In the genomic region with DNA sequence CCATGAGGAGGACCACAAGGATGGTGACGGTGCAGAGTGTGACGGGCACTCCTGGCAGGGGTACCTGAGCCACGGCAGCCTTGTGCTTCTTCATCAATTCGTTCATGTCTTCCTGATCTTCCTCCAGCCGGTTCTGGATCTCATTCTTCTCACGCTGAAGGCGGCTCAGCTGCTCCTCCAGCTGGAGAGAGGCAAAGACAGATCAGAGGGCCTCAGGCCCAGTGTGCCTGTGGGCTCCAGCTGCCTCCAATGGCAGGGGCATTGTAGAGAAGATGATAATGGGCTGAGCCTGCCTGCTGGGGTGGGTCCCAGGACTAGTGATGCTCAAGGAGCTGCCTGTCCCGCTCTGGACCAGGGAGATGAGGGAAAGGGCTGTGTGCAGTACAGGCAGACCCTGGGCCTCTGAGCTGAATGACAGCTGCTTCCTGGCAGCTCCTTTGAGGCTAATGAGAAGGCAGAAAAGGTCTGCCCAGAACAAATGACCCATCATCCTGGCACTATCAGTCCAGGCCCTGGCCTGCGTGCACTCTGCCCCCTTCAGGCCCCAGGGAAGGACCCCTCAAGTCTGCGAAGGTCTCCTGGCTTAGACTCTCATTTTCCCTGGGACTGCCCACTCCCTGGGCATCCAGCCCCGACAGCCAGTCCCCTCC, we compare ENCODE assay signal across 17 cellular contexts. TPM values are rescaled to one million over a fixed set of nuclear protein-coding genes. Genes with fewer than 3 reads are reported as not detected.
DNase-seq lines count a peak whose midpoint lies in the region; ATAC-seq and TF ChIP-seq lines count a peak whose summit lies in the region.
"Had no signal": no experiment of that assay in that cellular context is flagged by ENCODE, and none has a peak within 500 bp of the region (broad histone marks: within the 10 kb centered on the region; RNA-seq: fewer than 3 reads in every experiment).

No MANE protein-coding gene starts in this region.

- no peak overlapping the region for H2AK5ac ChIP-seq in H9 (ENCODE audit: insufficient read length, low read length)

- no peak overlapping the region for H3K4ac ChIP-seq in H9 (ENCODE audit: low read depth, low read length)

- H2BK120ac ChIP-seq in H9 (ENCODE audit: low read depth, low read length, poor library complexity, severe bottlenecking): no peak overlapping the region

- no peaks in the 10 kb centered on the region for H3K23me2 ChIP-seq in H9 (ENCODE audit: insufficient read length, low read depth, low read length, poor library complexity, severe bottlenecking)

- no peaks in the 10 kb centered on the region for H3F3A ChIP-seq in MM.1S (ENCODE audit: insufficient read depth, low read length)

- H3K23ac ChIP-seq in H9 (ENCODE audit: insufficient read length, low read depth, low read length): no peak overlapping the region

- H3K27me3 Mint-ChIP-seq in H9 (ENCODE audit: low read depth): no peaks in the 10 kb centered on the region
- H3K27me3 Mint-ChIP-seq: activated CD8-positive, alpha-beta memory T cell treated with anti-CD3 and anti-CD28 coated beads, Interleukin-2, amount 10 ng/mL, durations not matched to agents 7 days and 5 days had no signal

- H2AFZ ChIP-seq in H9 (ENCODE audit: low read length) (no peak overlapping the region), MM.1S (ENCODE audit: low read length) (no peak overlapping the region)

- H3K79me1 ChIP-seq in H9 (ENCODE audit: insufficient read depth, low read depth, low read length, poor library complexity, severe bottlenecking): no peaks in the 10 kb centered on the region

- H3K9ac ChIP-seq in H9 (ENCODE audit: extremely low read depth, insufficient read length, low read length) (no peak overlapping the region), MM.1S (ENCODE audit: low read length) (no peak overlapping the region)

- no peak overlapping the region for H3K18ac ChIP-seq in H9 (ENCODE audit: insufficient read length, low read depth, low read length)

- no peak overlapping the region for H3K4me3 ChIP-seq in MM.1S (ENCODE audit: low read length)
- H3K4me3 ChIP-seq: body of pancreas, suprapubic skin had no signal

- H3K14ac ChIP-seq in H9 (ENCODE audit: insufficient read depth, low read length): no peak overlapping the region; the same call in 1 of the 2 replicates

- no peak overlapping the region for H2BK12ac ChIP-seq in H9 (ENCODE audit: insufficient read length, low read depth, low read length)

- H3K4me3 Mint-ChIP-seq in H9: no peak overlapping the region
- H3K4me3 Mint-ChIP-seq: activated CD8-positive, alpha-beta memory T cell treated with anti-CD3 and anti-CD28 coated beads, Interleukin-2, amount 10 ng/mL, durations not matched to agents 7 days and 5 days had no signal

- no peak overlapping the region for H3K56ac ChIP-seq in H9 (ENCODE audit: insufficient read length, low read depth, low read length)

- no peak overlapping the region for H4K5ac ChIP-seq in H9 (ENCODE audit: insufficient read length, low read depth, low read length)

- H3K79me2 ChIP-seq in H9 (ENCODE audit: insufficient read depth, low read length): no peaks in the 10 kb centered on the region
- no peaks in the 10 kb centered on the region for H3K79me2 ChIP-seq in MM.1S (ENCODE audit: low read length)

- no peaks in the 10 kb centered on the region for H3K9me2 ChIP-seq in MM.1S (replicated peaks; ENCODE audit: insufficient read depth, low read length)

- DNase-seq in Ammon's horn (ENCODE audit: low spot score) (peak; percentile 65), H9 (no peak), anterior cingulate cortex (lab: John Stamatoyannopoulos, UW) (peak in 40 of 58 donors; percentile 10 to 68 (median 40)), medulla oblongata (ENCODE audit: extremely low spot score) (peak; percentile 55), MM.1S (no peak), NCI-H2171 (lab: John Stamatoyannopoulos, UW) (no peak), SW480 (ENCODE audit: low spot score) (no peak)
- DNase-seq: activated CD4-positive, CD25-positive, alpha-beta regulatory T cell; activated CD8-positive, alpha-beta memory T cell treated with anti-CD3 and anti-CD28 coated beads, Interleukin-2, amount 10 ng/mL, durations not matched to agents 7 days and 5 days; activated gamma-delta T cell; body of pancreas; Kasumi-1; stimulated activated CD4-positive, alpha-beta T cell treated with anti-CD3 and anti-CD28 coated beads, Interleukin-15, amount 100 ng/mL, for 24 hours; T-helper 1 cell had no signal

- H3K9me3 Mint-ChIP-seq in H9: no peaks in the 10 kb centered on the region

- no peak overlapping the region for H4K8ac ChIP-seq in H9 (replicated peaks; ENCODE audit: insufficient read length, low read depth, low read length)

- no peak overlapping the region for H2BK5ac ChIP-seq in H9 (ENCODE audit: insufficient read length, low read length)

- H4K20me1 ChIP-seq in H9 (ENCODE audit: control insufficient read depth, insufficient read depth, insufficient read length) (no peaks in the 10 kb centered on the region), MM.1S (ENCODE audit: insufficient read depth, low read length) (no peaks in the 10 kb centered on the region)

- H3K27ac Mint-ChIP-seq in H9: peak overlapping the region in 2 of 3 experiments; percentile 84 to 85; a peak in 4 of 7 replicates
- H3K27ac Mint-ChIP-seq: activated CD8-positive, alpha-beta memory T cell treated with anti-CD3 and anti-CD28 coated beads, Interleukin-2, amount 10 ng/mL, durations not matched to agents 7 days and 5 days had no signal

- no peak overlapping the region for H3T11ph ChIP-seq in H9 (ENCODE audit: low read length)

- H3K36me3 ChIP-seq in MM.1S (replicated peaks; ENCODE audit: insufficient read depth, low read length): peaks cover 4% of the 10 kb centered on the region; the same call in 1 of the 2 replicates

- peak; percentile 35; the same call in 1 of the 3 replicates for TF ChIP-seq CTCF in H9 (conservative IDR thresholded peaks at IDR 0.05)
- TF ChIP-seq CTCF in MM.1S (IDR thresholded peaks at IDR 0.05; ENCODE audit: low read length): no peak

- no peak overlapping the region for H2BK15ac ChIP-seq in H9 (ENCODE audit: low read depth, low read length)

- WGBS in H9 (ENCODE audit: extremely low coverage, insufficient read length, low lambda C conversion rate): no CpG with 5 or more reads among the region's 11 CpGs

- H4K91ac ChIP-seq in H9 (ENCODE audit: insufficient read length, low read depth, low read length): no peak overlapping the region

- H3K4me1 ChIP-seq in H9 (ENCODE audit: insufficient read depth, low read length): peaks cover 3% of the 10 kb centered on the region
- H3K4me1 ChIP-seq in MM.1S (ENCODE audit: low read length): no peaks in the 10 kb centered on the region
- H3K4me1 ChIP-seq: body of pancreas had no signal

- H3K27ac ChIP-seq in H9 (ENCODE audit: insufficient read length, low read depth, low read length) (no peak overlapping the region), MM.1S (ENCODE audit: low read length) (no peak overlapping the region)
- H3K27ac ChIP-seq: body of pancreas, suprapubic skin had no signal

- ATAC-seq in HG03175 (IDR thresholded peaks at IDR 0.05; ENCODE audit: unreplicated experiment): no peak
- ATAC-seq: activated CD8-positive, alpha-beta memory T cell treated with anti-CD3 and anti-CD28 coated beads, Interleukin-2, amount 10 ng/mL, durations not matched to agents 7 days and 5 days; body of pancreas; left lobe of liver had no signal

- H3K27me3 ChIP-seq in H9 (ENCODE audit: insufficient read depth, low read length): no peaks in the 10 kb centered on the region
- H3K27me3 ChIP-seq in MM.1S (replicated peaks; ENCODE audit: insufficient read depth, low read length): no peaks in the 10 kb centered on the region
- H3K27me3 ChIP-seq: body of pancreas, suprapubic skin had no signal

- H3K4me2 ChIP-seq in H9 (ENCODE audit: insufficient read depth, insufficient read length, low read length): no peak overlapping the region
- H3K4me2 ChIP-seq in MM.1S (ENCODE audit: low read depth, low read length): no peak overlapping the region

- H3K4me1 Mint-ChIP-seq in H9: peaks cover 34 to 48% of the 10 kb centered on the region in 2 experiments
- H3K4me1 Mint-ChIP-seq: activated CD8-positive, alpha-beta memory T cell treated with anti-CD3 and anti-CD28 coated beads, Interleukin-2, amount 10 ng/mL, durations not matched to agents 7 days and 5 days had no signal

- no peak overlapping the region for H2BK20ac ChIP-seq in H9 (ENCODE audit: low read depth, low read length, poor library complexity, severe bottlenecking)

- H3K36me3 Mint-ChIP-seq in H9 (ENCODE audit: insufficient read depth in 1 of 3, low read depth in 3 of 3): peaks cover 22 to 65% (median 57%) of the 10 kb centered on the region in 3 experiments

- H3K9me3 ChIP-seq in H9 (ENCODE audit: control insufficient read depth, low read depth, low read length): no peaks in the 10 kb centered on the region
- no peaks in the 10 kb centered on the region for H3K9me3 ChIP-seq in MM.1S (replicated peaks; ENCODE audit: insufficient read depth, low read length)
- H3K9me3 ChIP-seq: body of pancreas, suprapubic skin had no signal

RNA-seq across cellular contexts. Expression of gene PIPOX, which starts 47.9 kb away (rescaled TPM):
- total RNA-seq in H9 (2021): 26.8 and 30.1 TPM in 2 replicates

Comparison
In these comparisons a context has a peak if more than half of its experiments do, and no peak if none do; other contexts are left out.
1. DNase-seq: peak in Ammon's horn (single experiment), anterior cingulate cortex (40 of 58) and medulla oblongata (single experiment); none in H9 (single experiment), MM.1S (single experiment), NCI-H2171 (single experiment) and SW480 (single experiment).